Comparison of ENCODE assay signal across 2 cellular contexts in the genomic region with DNA sequence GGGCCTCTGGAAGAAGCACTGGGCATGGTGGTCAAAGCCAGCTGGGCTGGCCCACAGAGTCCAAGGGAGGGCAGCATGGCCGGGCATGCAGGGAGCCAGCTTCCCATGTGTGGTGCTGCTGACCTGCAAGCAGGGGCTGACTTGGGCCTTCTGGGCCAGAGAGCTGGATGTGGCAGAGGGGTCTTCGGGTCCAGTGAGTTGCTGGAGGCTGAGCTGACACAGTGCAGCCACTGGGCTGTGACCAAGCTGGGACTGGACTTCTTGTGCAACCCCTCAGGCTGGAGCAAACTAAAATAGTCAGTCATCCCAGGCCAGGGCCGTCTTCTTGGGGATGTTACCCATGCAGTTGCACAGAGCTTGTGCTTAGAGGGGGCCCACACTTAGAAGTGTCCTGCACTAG.
TF ChIP-seq lines count a peak whose summit lies in the region.

No MANE protein-coding gene starts in this region.

TF ChIP-seq in HepG2, 621 proteins besides CTCF, POLR2A, EP300 and RAD21:
- no peak for TF ChIP-seq TSC22D2 (CRISPR knock-in tag; IDR thresholded peaks at IDR 0.05; ENCODE audit: borderline replicate concordance)
- TF ChIP-seq ZNF687 (CRISPR knock-in tag; IDR thresholded peaks at IDR 0.05), result peak; percentile 22; the same call in 1 of the 2 replicates
- peak; percentile 71; the same call in 1 of the 2 replicates for TF ChIP-seq CEBPB (IDR thresholded peaks at IDR 0.05; ENCODE audit: borderline replicate concordance, low read depth, low read length)
- peak; percentile 15 for TF ChIP-seq HNRNPLL (IDR thresholded peaks at IDR 0.05; ENCODE audit: low read depth, low read length, poor library complexity, severe bottlenecking)

TF ChIP-seq in WTC11, 78 proteins besides CTCF, POLR2A, EP300 and RAD21:
- TF ChIP-seq NFATC4 (CRISPR knock-in tag; IDR thresholded peaks at IDR 0.05) (no peak), JAZF1 (CRISPR knock-in tag; IDR thresholded peaks at IDR 0.05) (no peak), TEAD1 (CRISPR knock-in tag; IDR thresholded peaks at IDR 0.05) (no peak), TEAD4 (CRISPR knock-in tag; IDR thresholded peaks at IDR 0.05) (no peak), ZNF281 (CRISPR knock-in tag; IDR thresholded peaks at IDR 0.05) (no peak), IRF2 (CRISPR knock-in tag; IDR thresholded peaks at IDR 0.05; ENCODE audit: borderline replicate concordance, low read depth) (no peak)
- TF ChIP-seq, protein P1, sequence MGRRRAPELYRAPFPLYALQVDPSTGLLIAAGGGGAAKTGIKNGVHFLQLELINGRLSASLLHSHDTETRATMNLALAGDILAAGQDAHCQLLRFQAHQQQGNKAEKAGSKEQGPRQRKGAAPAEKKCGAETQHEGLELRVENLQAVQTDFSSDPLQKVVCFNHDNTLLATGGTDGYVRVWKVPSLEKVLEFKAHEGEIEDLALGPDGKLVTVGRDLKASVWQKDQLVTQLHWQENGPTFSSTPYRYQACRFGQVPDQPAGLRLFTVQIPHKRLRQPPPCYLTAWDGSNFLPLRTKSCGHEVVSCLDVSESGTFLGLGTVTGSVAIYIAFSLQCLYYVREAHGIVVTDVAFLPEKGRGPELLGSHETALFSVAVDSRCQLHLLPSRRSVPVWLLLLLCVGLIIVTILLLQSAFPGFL (CRISPR knock-in tag; IDR thresholded peaks at IDR 0.05; ENCODE audit: borderline replicate concordance), result no peak
- TF ChIP-seq, protein P2, sequence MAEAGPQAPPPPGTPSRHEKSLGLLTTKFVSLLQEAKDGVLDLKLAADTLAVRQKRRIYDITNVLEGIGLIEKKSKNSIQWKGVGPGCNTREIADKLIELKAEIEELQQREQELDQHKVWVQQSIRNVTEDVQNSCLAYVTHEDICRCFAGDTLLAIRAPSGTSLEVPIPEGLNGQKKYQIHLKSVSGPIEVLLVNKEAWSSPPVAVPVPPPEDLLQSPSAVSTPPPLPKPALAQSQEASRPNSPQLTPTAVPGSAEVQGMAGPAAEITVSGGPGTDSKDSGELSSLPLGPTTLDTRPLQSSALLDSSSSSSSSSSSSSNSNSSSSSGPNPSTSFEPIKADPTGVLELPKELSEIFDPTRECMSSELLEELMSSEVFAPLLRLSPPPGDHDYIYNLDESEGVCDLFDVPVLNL (CRISPR knock-in tag; IDR thresholded peaks at IDR 0.05; ENCODE audit: borderline replicate concordance, low read depth), result no peak
